Comparison of ENCODE assay signal across 1 cellular context in genomic region chr6:44172759-44173500, GRCh38.
A peak's percentile ranks its signal among the peaks of the same experiment; 100 is the strongest.
TF ChIP-seq lines count a peak whose summit lies in the region.

No MANE protein-coding gene starts in this region.

TF ChIP-seq in K562, 482 proteins besides CTCF, POLR2A, EP300 and RAD21 (continued from another document and continues in another):
- TF ChIP-seq GTF3C2 (IDR thresholded peaks at IDR 0.05; ENCODE audit: borderline replicate concordance, extremely low read depth, insufficient read length) (no peak), ZNF224 (CRISPR knock-in tag; IDR thresholded peaks at IDR 0.05) (no peak), ZNF639 (CRISPR knock-in tag; conservative IDR thresholded peaks at IDR 0.05 in 1 of 2, IDR thresholded peaks at IDR 0.05 in 1 of 2) (no peak), ZNF398 (CRISPR knock-in tag; IDR thresholded peaks at IDR 0.05) (no peak), ZSCAN29 (IDR thresholded peaks at IDR 0.05) (no peak), NFE2 (IDR thresholded peaks at IDR 0.05; ENCODE audit: low read depth) (no peak), HMG20A (CRISPR knock-in tag; conservative IDR thresholded peaks at IDR 0.05) (no peak), FOXK1 (CRISPR knock-in tag; IDR thresholded peaks at IDR 0.05; ENCODE audit: borderline replicate concordance) (no peak), TSC22D4 (tag; IDR thresholded peaks at IDR 0.05) (0 out of 2 replicates have a peak, but pooled peaks have one; percentile 5), ZNF274 (IDR thresholded peaks at IDR 0.05; ENCODE audit: borderline replicate concordance, low read depth, low read length) (no peak), KLF10 (CRISPR knock-in tag; IDR thresholded peaks at IDR 0.05) (no peak), ZC3H8 (IDR thresholded peaks at IDR 0.05) (no peak), HBP1 (CRISPR knock-in tag; IDR thresholded peaks at IDR 0.05) (no peak), ZNF316 (IDR thresholded peaks at IDR 0.05) (no peak), TFAP4 (CRISPR knock-in tag; IDR thresholded peaks at IDR 0.05; ENCODE audit: borderline replicate concordance) (peak; percentile 53; the same call in 1 of the 2 replicates), SOX6 (IDR thresholded peaks at IDR 0.05) (peak; percentile 24; the same call in 1 of the 2 replicates), BACH1 (tag; IDR thresholded peaks at IDR 0.05) (no peak), NCOA4 (IDR thresholded peaks at IDR 0.05; ENCODE audit: partially characterized antibody) (no peak), ILK (tag; IDR thresholded peaks at IDR 0.05; ENCODE audit: borderline replicate concordance, low read depth) (no peak), GTF2B (IDR thresholded peaks at IDR 0.05; ENCODE audit: extremely low read depth, insufficient read length) (no peak), TGIF2 (CRISPR knock-in tag; IDR thresholded peaks at IDR 0.05) (no peak), ZNF444 (CRISPR knock-in tag; IDR thresholded peaks at IDR 0.05) (no peak), SNAPC5 (CRISPR knock-in tag; IDR thresholded peaks at IDR 0.05) (no peak), SAFB2 (IDR thresholded peaks at IDR 0.05; ENCODE audit: borderline replicate concordance, low read depth, low read length, severe bottlenecking) (no peak), WHSC1 (IDR thresholded peaks at IDR 0.05; ENCODE audit: low read length) (no peak), FOXO4 (CRISPR knock-in tag; IDR thresholded peaks at IDR 0.05) (no peak), NFATC3 (IDR thresholded peaks at IDR 0.05) (no peak), FOXJ3 (CRISPR knock-in tag; IDR thresholded peaks at IDR 0.05) (no peak), BHLHE40 (IDR thresholded peaks at IDR 0.05; ENCODE audit: low read length) (peak; percentile 38; the same call in 1 of the 2 replicates), CLOCK (CRISPR knock-in tag; IDR thresholded peaks at IDR 0.05; ENCODE audit: borderline replicate concordance) (no peak), ZNF764 (CRISPR knock-in tag; IDR thresholded peaks at IDR 0.05; ENCODE audit: low read depth) (no peak), HDAC2 (IDR thresholded peaks at IDR 0.05) (no peak), MTA1 (IDR thresholded peaks at IDR 0.05; ENCODE audit: borderline replicate concordance) (peak; percentile 57; the same call in 1 of the 2 replicates), CBFB (CRISPR knock-in tag; IDR thresholded peaks at IDR 0.05) (no peak), NCOA6 (IDR thresholded peaks at IDR 0.05) (no peak), CBX1 (IDR thresholded peaks at IDR 0.05; ENCODE audit: low read depth) (no peak), ZNF511 (CRISPR knock-in tag; IDR thresholded peaks at IDR 0.05) (no peak), HCFC1 (IDR thresholded peaks at IDR 0.05; ENCODE audit: low read depth, low read length) (peak; percentile 23; the same call in 1 of the 2 replicates), ZNF280B (CRISPR knock-in tag; IDR thresholded peaks at IDR 0.05) (no peak), KDM4B (IDR thresholded peaks at IDR 0.05; ENCODE audit: borderline replicate concordance in 2 of 2, low read depth in 1 of 2) (no peak), ATF7 (IDR thresholded peaks at IDR 0.05) (peak; percentile 63; the same call in 1 of the 2 replicates), MITF (IDR thresholded peaks at IDR 0.05) (no peak), ZNF780A (CRISPR knock-in tag; IDR thresholded peaks at IDR 0.05) (no peak), ZNF41 (CRISPR knock-in tag; conservative IDR thresholded peaks at IDR 0.05) (no peak), SIN3B (IDR thresholded peaks at IDR 0.05; ENCODE audit: low read depth) (no peak)
